Comparison of ENCODE assay signal across 8 cellular contexts in the genomic region with DNA sequence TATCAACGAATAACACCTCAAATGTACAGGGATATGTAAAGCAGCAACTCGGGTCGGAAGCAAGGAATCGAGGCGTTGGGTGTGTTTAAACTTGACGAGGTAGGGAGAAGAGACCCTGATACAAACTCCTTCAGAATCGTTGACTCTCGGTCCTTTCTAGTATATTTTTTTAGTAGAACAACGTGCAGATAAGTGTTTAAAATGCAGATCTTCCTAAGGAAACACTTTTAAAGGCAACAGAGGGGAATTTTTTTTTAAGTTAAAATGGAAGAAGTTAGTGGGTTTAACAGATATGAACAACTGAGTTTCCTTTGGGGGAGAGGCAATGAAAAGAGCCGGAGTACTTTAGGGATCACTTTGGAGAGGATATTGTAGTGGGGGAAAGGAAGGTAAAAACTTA. TPM values are rescaled to one million over a fixed set of nuclear protein-coding genes. Genes with fewer than 3 reads are reported as not detected.
DNase-seq lines count a peak whose midpoint lies in the region; ATAC-seq and TF ChIP-seq lines count a peak whose summit lies in the region.

No MANE protein-coding gene starts in this region.

- no peaks in the 10 kb centered on the region for H3K9me3 ChIP-seq in adrenal gland (replicated peaks in 1 of 3)
- no peaks in the 10 kb centered on the region for H3K9me3 ChIP-seq in lung (ENCODE audit: control insufficient read depth in 2 of 2, insufficient read depth in 1 of 2, low read length in 1 of 2)
- no peaks in the 10 kb centered on the region for H3K9me3 ChIP-seq in upper lobe of left lung

- H3K4me1 ChIP-seq in adrenal gland (replicated peaks in 1 of 2) (peaks cover 20 to 38% of the 10 kb centered on the region in 2 donors), lung (ENCODE audit: control insufficient read depth in 2 of 2, insufficient read depth in 2 of 2, low read length in 2 of 2) (peaks cover 6 to 10% of the 10 kb centered on the region in 2 donors), upper lobe of left lung (peaks cover 30 to 45% (median 35%) of the 10 kb centered on the region in 4 donors)

- peaks cover 54% of the 10 kb centered on the region for H3K4me1 Mint-ChIP-seq in activated naive CD4-positive, alpha-beta T cell treated with anti-CD3 and anti-CD28 coated beads, Interleukin-2, amount 10 ng/mL, durations not matched to agents 7 days and 5 days

- H3K4me3 Mint-ChIP-seq in activated naive CD4-positive, alpha-beta T cell treated with anti-CD3 and anti-CD28 coated beads, Interleukin-2, amount 10 ng/mL, durations not matched to agents 7 days and 5 days = peak overlapping the region; percentile 95

- H3K27ac Mint-ChIP-seq in activated naive CD4-positive, alpha-beta T cell treated with anti-CD3 and anti-CD28 coated beads, Interleukin-2, amount 10 ng/mL, durations not matched to agents 7 days and 5 days = peak overlapping the region; percentile 72

- H3K36me3 ChIP-seq in adrenal gland (replicated peaks in 1 of 2) (no peaks in the 10 kb centered on the region), lung (ENCODE audit: control insufficient read depth in 2 of 2, insufficient read depth in 2 of 2, low read length in 2 of 2) (peaks cover 0 to 2% of the 10 kb centered on the region in 2 donors), upper lobe of left lung (peaks cover 0 to 4% (median 0%) of the 10 kb centered on the region in 4 donors)

- H3K4me3 ChIP-seq in adrenal gland = peak overlapping the region in 2 of 4 donors; percentile 96 to 97
- no peak overlapping the region for H3K4me3 ChIP-seq in lung
- peak overlapping the region; percentile 61 to 78 (median 68) for H3K4me3 ChIP-seq in upper lobe of left lung

- no peak for TF ChIP-seq CTCF in adrenal gland (IDR thresholded peaks at IDR 0.05)
- no peak for TF ChIP-seq CTCF in lung (IDR thresholded peaks at IDR 0.05; ENCODE audit: control extremely low read depth, extremely low read depth)
- TF ChIP-seq CTCF in upper lobe of left lung (IDR thresholded peaks at IDR 0.05) = no peak

- CTCF ChIA-PET in activated naive CD4-positive, alpha-beta T cell treated with anti-CD3 and anti-CD28 coated beads, Interleukin-2, amount 10 ng/mL, durations not matched to agents 7 days and 5 days (lab: Charles Lee) = interaction anchor here (1.5 kb wide), 1 partner anchor 23 kb away, joined by 3 read pairs; no protein-coding TSS in a partner anchor

- H3K27me3 ChIP-seq in adrenal gland = no peaks in the 10 kb centered on the region
- no peaks in the 10 kb centered on the region for H3K27me3 ChIP-seq in lung (ENCODE audit: control insufficient read depth, insufficient read depth)
- H3K27me3 ChIP-seq in upper lobe of left lung = no peaks in the 10 kb centered on the region

- DNase-seq in activated naive CD4-positive, alpha-beta T cell treated with anti-CD3 and anti-CD28 coated beads, Interleukin-2, amount 10 ng/mL, durations not matched to agents 7 days and 5 days = no peak
- no peak for DNase-seq in activated naive CD4-positive, alpha-beta T cell treated with anti-CD3 and anti-CD28 coated beads, Interleukin-2, amount 50 U/mL, for 16 hours
- no peak for DNase-seq in adrenal gland
- DNase-seq in lung (ENCODE audit: low spot score) = no peak
- no peak for DNase-seq in upper lobe of left lung
- no peak for DNase-seq in NCI-H1436 (lab: John Stamatoyannopoulos, UW)

- no peak for ATAC-seq in lung (ENCODE audit: insufficient read depth, low FRiP score)
- no peak for ATAC-seq in upper lobe of left lung (ENCODE audit: low FRiP score in 2 of 2)
- no peak for ATAC-seq in GM21723 (IDR thresholded peaks at IDR 0.05; ENCODE audit: unreplicated experiment)
- ATAC-seq in HG03175 (IDR thresholded peaks at IDR 0.05; ENCODE audit: unreplicated experiment) = no peak

- no peaks in the 10 kb centered on the region for H3K9me3 Mint-ChIP-seq in activated naive CD4-positive, alpha-beta T cell treated with anti-CD3 and anti-CD28 coated beads, Interleukin-2, amount 10 ng/mL, durations not matched to agents 7 days and 5 days

- 10 to 18% (median 15%) methylated on average over 10 of the region's 10 CpGs for WGBS in adrenal gland, 4 donors
- 16 to 23% methylated on average over 10 of the region's 10 CpGs for WGBS in lung, 2 donors
- WGBS in upper lobe of left lung, 2 donors = 21 to 27% methylated on average over 10 of the region's 10 CpGs

- peaks cover 41% of the 10 kb centered on the region for H3K36me3 Mint-ChIP-seq in activated naive CD4-positive, alpha-beta T cell treated with anti-CD3 and anti-CD28 coated beads, Interleukin-2, amount 10 ng/mL, durations not matched to agents 7 days and 5 days

- intact Hi-C loops in adrenal gland (cut with DNase I) = no loop called here

- TF ChIP-seq EP300 in upper lobe of left lung (IDR thresholded peaks at IDR 0.05) = no peak

- peaks cover 3% of the 10 kb centered on the region for H3K27me3 Mint-ChIP-seq in activated naive CD4-positive, alpha-beta T cell treated with anti-CD3 and anti-CD28 coated beads, Interleukin-2, amount 10 ng/mL, durations not matched to agents 7 days and 5 days

- TF ChIP-seq POLR2A in adrenal gland (IDR thresholded peaks at IDR 0.05) = no peak
- TF ChIP-seq POLR2A in upper lobe of left lung (IDR thresholded peaks at IDR 0.05) = no peak

- H3K27ac ChIP-seq in adrenal gland (peak overlapping the region; percentile 93 to 100 (median 98)), lung (ENCODE audit: low read depth in 1 of 2, low read length in 1 of 2) (peak overlapping the region; percentile 96 to 98), upper lobe of left lung (peak overlapping the region; percentile 97 to 99 (median 98))

RNA-seq across cellular contexts. Expression of gene KPNA4, which starts 1.1 kb away (rescaled TPM):
- total RNA-seq in adrenal gland (10 to 100 TPM; 10.6 to 43.6 (median 22.8) TPM), lung (10 to 100 TPM; 32.0 to 35.9 TPM), upper lobe of left lung (10 to 100 TPM; 12.6 to 51.7 (median 33.0) TPM)
- polyA plus RNA-seq in adrenal gland (10 to 100 TPM in 1 of 3 donors, 1 to 10 TPM in 2; 6.5 to 38.6 (median 8.1) TPM), lung (10 to 100 TPM; 12.5 to 15.1 TPM)
